In the genomic region with DNA sequence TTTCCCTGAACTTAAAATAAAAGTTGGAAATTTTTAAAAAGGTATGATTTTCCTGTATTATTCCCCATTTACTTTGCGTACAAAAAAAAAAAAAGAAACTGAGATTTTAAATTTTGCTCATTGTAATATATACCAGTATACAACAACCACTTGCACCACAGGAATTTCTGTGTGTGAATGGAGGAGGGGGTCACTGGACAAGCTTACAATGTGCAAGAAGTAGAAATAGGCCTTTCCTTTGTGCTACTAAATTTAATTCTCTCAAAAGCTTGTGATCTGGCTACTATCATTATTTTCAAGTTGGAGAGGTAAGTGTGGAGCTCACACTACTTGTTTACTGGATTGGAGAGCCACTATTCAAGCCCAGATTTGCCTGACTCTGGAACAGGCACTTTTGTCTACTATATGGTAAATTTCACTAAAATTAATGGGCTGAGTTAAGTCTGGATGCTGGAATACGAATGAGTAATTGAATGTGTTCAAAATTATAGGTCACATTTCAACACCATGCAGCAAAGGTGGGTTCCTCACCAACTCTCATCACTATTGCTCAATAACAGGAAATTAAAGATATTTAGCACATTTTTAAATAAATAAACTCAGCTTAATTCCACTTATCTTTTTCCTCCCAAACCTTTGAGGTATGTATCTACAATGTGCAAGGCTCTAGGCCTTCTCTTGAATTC, we compare ENCODE assay signal across 18 cellular contexts.
DNase-seq lines count a peak whose midpoint lies in the region; ATAC-seq, FAIRE-seq and TF ChIP-seq lines count a peak whose summit lies in the region.
"Had no signal": no experiment of that assay in that cellular context is flagged by ENCODE, and none has a peak within 500 bp of the region (broad histone marks: within the 10 kb centered on the region; RNA-seq: fewer than 3 reads in every experiment).

No MANE protein-coding gene starts in this region.

- no peak overlapping the region for H2AFZ ChIP-seq in astrocyte (ENCODE audit: low read depth, low read length)

- FAIRE-seq in astrocyte (lab: Jason Lieb, UNC): no peak
- FAIRE-seq: H1 had no signal

- peak overlapping the region; percentile 12 for H3K27ac Mint-ChIP-seq in astrocyte (ENCODE audit: unreplicated experiment)

- H3K27me3 ChIP-seq in astrocyte (ENCODE audit: insufficient read depth, low read length) (no peaks in the 10 kb centered on the region), vagina (no peaks in the 10 kb centered on the region)
- H3K27me3 ChIP-seq: pancreas, suprapubic skin had no signal

- H3K9me3 Mint-ChIP-seq in astrocyte (ENCODE audit: unreplicated experiment): no peaks in the 10 kb centered on the region

- TF ChIP-seq POLR2A in vagina (IDR thresholded peaks at IDR 0.05): no peak

- H3K4me1 ChIP-seq in astrocyte (ENCODE audit: insufficient read depth, low read length): peaks cover 15% of the 10 kb centered on the region
- peaks cover 6% of the 10 kb centered on the region for H3K4me1 ChIP-seq in vagina
- H3K4me1 ChIP-seq: pancreas, suprapubic skin had no signal

- peak overlapping the region; percentile 2 for H3K9ac ChIP-seq in astrocyte (ENCODE audit: low read length)

- intact Hi-C loops in vagina (cut with DNase I): no loop called here

- H3K36me3 Mint-ChIP-seq in astrocyte (ENCODE audit: low read depth, unreplicated experiment): no peaks in the 10 kb centered on the region

- H3K4me3 ChIP-seq in astrocyte (ENCODE audit: insufficient read depth, low read depth, low read length) (no peak overlapping the region), vagina (no peak overlapping the region)
- H3K4me3 ChIP-seq: pancreas, suprapubic skin had no signal

- ATAC-seq in GM21717 (IDR thresholded peaks at IDR 0.05; ENCODE audit: unreplicated experiment): no peak

- H3K9me3 ChIP-seq in astrocyte (ENCODE audit: insufficient read depth, low read depth, low read length): no peaks in the 10 kb centered on the region
- no peaks in the 10 kb centered on the region for H3K9me3 ChIP-seq in vagina
- H3K9me3 ChIP-seq: pancreas, suprapubic skin had no signal

- H3K27me3 Mint-ChIP-seq in astrocyte (ENCODE audit: low read depth, unreplicated experiment): no peaks in the 10 kb centered on the region

- no peak overlapping the region for H3K4me3 Mint-ChIP-seq in astrocyte (ENCODE audit: unreplicated experiment)

- H3K79me2 ChIP-seq in astrocyte (ENCODE audit: insufficient read depth, low read length): no peaks in the 10 kb centered on the region

- peaks cover 8% of the 10 kb centered on the region for H3K4me1 Mint-ChIP-seq in astrocyte (ENCODE audit: low read depth, unreplicated experiment)

- H3K27ac ChIP-seq in astrocyte (ENCODE audit: low read depth, low read length) (peak overlapping the region; percentile 85), vagina (peak overlapping the region; percentile 50)
- H3K27ac ChIP-seq: pancreas, suprapubic skin had no signal

- H3K4me2 ChIP-seq in astrocyte (ENCODE audit: low read length): peak overlapping the region; percentile 61

- no peak for TF ChIP-seq CTCF in astrocyte (IDR thresholded peaks at IDR 0.05; ENCODE audit: insufficient read depth, low read depth, low read length)
- no peak for TF ChIP-seq CTCF in vagina (IDR thresholded peaks at IDR 0.05)

- H4K20me1 ChIP-seq in astrocyte (ENCODE audit: insufficient read depth, low read length): no peaks in the 10 kb centered on the region

- DNase-seq in HPDE6-E6E7 (ENCODE audit: extremely low spot score) (peak; percentile 17), astrocyte (ENCODE audit: low read depth) (peak; percentile 70), iris pigment epithelial cell (ENCODE audit: low read depth) (peak; percentile 53), vagina (ENCODE audit: extremely low spot score in 2 of 2) (no peak), RPMI8226 (no peak), OCI-M1 (lab: John Stamatoyannopoulos, UW) (no peak)
- DNase-seq: activated CD4-positive, CD25-positive, alpha-beta regulatory T cell; C1 segment of cervical spinal cord; cortex of kidney; Kasumi-1; NCI-H1436; NCI-H2171 treated with DMSO at 0.1 percent for 48 hours; pancreas; SHP77; small intestine had no signal

- H3K36me3 ChIP-seq in astrocyte (ENCODE audit: insufficient read depth, low read length) (no peaks in the 10 kb centered on the region), vagina (no peaks in the 10 kb centered on the region)
- H3K36me3 ChIP-seq: pancreas, suprapubic skin had no signal

Comparison
In these comparisons a context has a peak if more than half of its experiments do, and no peak if none do; other contexts are left out.
1. DNase-seq: peak in HPDE6-E6E7 (single experiment), astrocyte (single experiment) and iris pigment epithelial cell (single experiment); none in vagina (0 of 2), RPMI8226 (single experiment) and OCI-M1 (single experiment).